Comparison of ENCODE assay signal across 8 cellular contexts in genomic region chr9:129102791-129103594, GRCh38. TPM values are rescaled to one million over a fixed set of nuclear protein-coding genes. Genes with fewer than 3 reads are reported as not detected.
A peak's percentile ranks its signal among the peaks of the same experiment; 100 is the strongest.
DNase-seq lines count a peak whose midpoint lies in the region; FAIRE-seq and TF ChIP-seq lines count a peak whose summit lies in the region.

No MANE protein-coding gene starts in this region.

- no peak overlapping the region for H3K4me3 Mint-ChIP-seq in astrocyte (ENCODE audit: unreplicated experiment)

- H3K4me1 Mint-ChIP-seq in astrocyte (ENCODE audit: low read depth, unreplicated experiment), result no peaks in the 10 kb centered on the region

- peaks cover 5% of the 10 kb centered on the region for H3K27me3 Mint-ChIP-seq in astrocyte (ENCODE audit: low read depth, unreplicated experiment)

- H4K20me1 ChIP-seq in astrocyte (ENCODE audit: insufficient read depth, low read length), result peaks cover 7% of the 10 kb centered on the region

- intact Hi-C loops in tibial artery (cut with DNase I; ENCODE audit: low total_unique reads), result no loop called here

- DNase-seq in AG08395 (ENCODE audit: low spot score), result peak; percentile 65
- peak; percentile 55 for DNase-seq in NCI-H510A treated with DMSO at 0.1 percent for 48 hours (lab: John Stamatoyannopoulos, UW)
- DNase-seq in astrocyte (ENCODE audit: low read depth), result no peak
- peak; percentile 90 for DNase-seq in islet precursor cell
- no peak for DNase-seq in tibial artery
- no peak for DNase-seq in middle frontal gyrus (ENCODE audit: extremely low spot score, low spot score)
- no peak for DNase-seq in occipital lobe (lab: John Stamatoyannopoulos, UW)

- H3K27me3 ChIP-seq in astrocyte (ENCODE audit: insufficient read depth, low read length) (no peaks in the 10 kb centered on the region), tibial artery (no peaks in the 10 kb centered on the region)

- H3K4me2 ChIP-seq in astrocyte (ENCODE audit: low read length), result no peak overlapping the region

- TF ChIP-seq CTCF in GM12872 (IDR thresholded peaks at IDR 0.05; ENCODE audit: insufficient read depth, low read depth, low read length) (peak; percentile 67), astrocyte (IDR thresholded peaks at IDR 0.05; ENCODE audit: insufficient read depth, low read depth, low read length) (peak; percentile 41), tibial artery (IDR thresholded peaks at IDR 0.05) (peak; percentile 16 to 34)

- no peak overlapping the region for H3K9ac ChIP-seq in astrocyte (ENCODE audit: low read length)

- H3K27ac Mint-ChIP-seq in astrocyte (ENCODE audit: unreplicated experiment), result no peak overlapping the region

- H3K9me3 Mint-ChIP-seq in astrocyte (ENCODE audit: unreplicated experiment), result no peaks in the 10 kb centered on the region

- H3K79me2 ChIP-seq in astrocyte (ENCODE audit: insufficient read depth, low read length), result no peaks in the 10 kb centered on the region

- no peak for FAIRE-seq in astrocyte (lab: Jason Lieb, UNC)

- H3K4me3 ChIP-seq in astrocyte (ENCODE audit: insufficient read depth, low read depth, low read length), result no peak overlapping the region
- H3K4me3 ChIP-seq in tibial artery, result no peak overlapping the region

- peaks cover 17% of the 10 kb centered on the region for H3K36me3 Mint-ChIP-seq in astrocyte (ENCODE audit: low read depth, unreplicated experiment)

- H3K4me1 ChIP-seq in astrocyte (ENCODE audit: insufficient read depth, low read length), result no peaks in the 10 kb centered on the region
- H3K4me1 ChIP-seq in tibial artery, result peaks cover 0 to under 1% (median under 1%) of the 10 kb centered on the region in 4 donors

- H3K9me3 ChIP-seq in astrocyte (ENCODE audit: insufficient read depth, low read depth, low read length) (no peaks in the 10 kb centered on the region), tibial artery (no peaks in the 10 kb centered on the region)

- H3K36me3 ChIP-seq in astrocyte (ENCODE audit: insufficient read depth, low read length), result peaks cover 3% of the 10 kb centered on the region
- H3K36me3 ChIP-seq in tibial artery, result peaks cover 12 to 86% (median 41%) of the 10 kb centered on the region in 3 donors

- H3K27ac ChIP-seq in astrocyte (ENCODE audit: low read depth, low read length), result no peak overlapping the region
- H3K27ac ChIP-seq in tibial artery, result no peak overlapping the region

- no peak overlapping the region for H2AFZ ChIP-seq in astrocyte (ENCODE audit: low read depth, low read length)

RNA-seq across cellular contexts. Expression of gene CRAT, which starts 7.6 kb away (rescaled TPM):
- total RNA-seq in astrocyte, result 21.2 and 25.3 TPM in 2 replicates
- 13.6 TPM for total RNA-seq in occipital lobe

RNA-seq across cellular contexts. Expression of gene PTPA, which starts 8.2 kb away (rescaled TPM):
- total RNA-seq in astrocyte (122 and 134 TPM in 2 replicates), occipital lobe (57.9 TPM)

RNA-seq across cellular contexts. Expression of gene DOLPP1, which starts 22.1 kb away (rescaled TPM):
- total RNA-seq in astrocyte (14.9 and 17.9 TPM in 2 replicates), occipital lobe (16.5 TPM)

Comparison
In these comparisons a context has a peak if more than half of its experiments do, and no peak if none do; other contexts are left out.
1. DNase-seq: peak in AG08395 (single experiment), NCI-H510A treated with DMSO at 0.1 percent for 48 hours (single experiment) and islet precursor cell (single experiment); none in astrocyte (single experiment), tibial artery (0 of 2), middle frontal gyrus (single experiment) and occipital lobe (single experiment).
2. Peak in every context shown above with its lines, with median percentiles within 50 percentile points of each other: CTCF ChIP-seq.